Comparison of ENCODE assay signal across 9 cellular contexts in genomic region chr22:24243417-24243816, GRCh38. TPM values are rescaled to one million over a fixed set of nuclear protein-coding genes. Genes with fewer than 3 reads are reported as not detected.
DNase-seq lines count a peak whose midpoint lies in the region; ATAC-seq and TF ChIP-seq lines count a peak whose summit lies in the region.
"Not testable (repeated sequence)": the region's sequence is repeated elsewhere in the genome, so short reads cannot be mapped to it uniquely, and the experiment has no call there.
"Had no signal": no experiment of that assay in that cellular context is flagged by ENCODE, and none has a peak within 500 bp of the region (broad histone marks: within the 10 kb centered on the region; RNA-seq: fewer than 3 reads in every experiment).

No MANE protein-coding gene starts in this region.

- not testable (repeated sequence) for H3K27me3 ChIP-seq in OCI-LY1 (ENCODE audit: insufficient read depth, low read length); lung (ENCODE audit: control insufficient read depth, insufficient read depth); sigmoid colon; vagina

- not testable (repeated sequence) for H3K27me3 Mint-ChIP-seq in activated CD4-positive, alpha-beta memory T cell treated with anti-CD3 and anti-CD28 coated beads, Interleukin-2, amount 10 ng/mL, durations not matched to agents 7 days and 5 days

- CTCF ChIA-PET in activated CD4-positive, alpha-beta memory T cell treated with anti-CD3 and anti-CD28 coated beads, Interleukin-2, amount 10 ng/mL, durations not matched to agents 7 days and 5 days (lab: Charles Lee) = interaction anchor here (1.1 to 4.1 kb wide), 7 partner anchors 12 to 125 kb away, joined by 3 to 30 read pairs (median 6); no protein-coding TSS in a partner anchor

- H3K9me2 ChIP-seq in OCI-LY1 (ENCODE audit: low read depth, low read length) = not testable (repeated sequence)

- intact Hi-C loops in sigmoid colon (cut with DNase I); vagina (cut with DNase I): not testable (repeated sequence)

- not testable (repeated sequence) for H4K20me1 ChIP-seq in OCI-LY1 (ENCODE audit: insufficient read depth, low read length)

- not testable (repeated sequence) for H3K9me3 ChIP-seq in OCI-LY1 (ENCODE audit: low read length); lung (ENCODE audit: control insufficient read depth in 2 of 2, insufficient read depth in 1 of 2, low read length in 1 of 2); sigmoid colon; vagina

- H3K4me1 ChIP-seq in OCI-LY1 (ENCODE audit: insufficient read depth, low read length, severe bottlenecking) (peaks cover 13% of the 10 kb centered on the region), lung (ENCODE audit: control insufficient read depth in 2 of 2, insufficient read depth in 2 of 2, low read length in 2 of 2) (peaks cover 0 to 19% of the 10 kb centered on the region in 2 donors), sigmoid colon (peaks cover 0 to 34% (median 31%) of the 10 kb centered on the region in 4 donors), vagina (peaks cover 58% of the 10 kb centered on the region)

- not testable (repeated sequence) for H3K9me3 Mint-ChIP-seq in activated CD4-positive, alpha-beta memory T cell treated with anti-CD3 and anti-CD28 coated beads, Interleukin-2, amount 10 ng/mL, durations not matched to agents 7 days and 5 days

- ATAC-seq in lung (ENCODE audit: insufficient read depth, low FRiP score) = not testable (repeated sequence)

- not testable (repeated sequence) for H3K36me3 Mint-ChIP-seq in activated CD4-positive, alpha-beta memory T cell treated with anti-CD3 and anti-CD28 coated beads, Interleukin-2, amount 10 ng/mL, durations not matched to agents 7 days and 5 days (ENCODE audit: low read depth)

- in situ Hi-C loops in GM13977 (cut with MboI; ENCODE audit: low pct_unique_long_range_greater_than_20kb, low sequenced_read_pairs, unreplicated experiment) = not testable (repeated sequence)

- TF ChIP-seq EP300 in sigmoid colon (IDR thresholded peaks at IDR 0.05) = not testable (repeated sequence)

- H3K4me3 ChIP-seq in OCI-LY1 (ENCODE audit: low read depth, low read length, poor library complexity, severe bottlenecking); fibroblast of the aortic adventitia (ENCODE audit: low read depth, low read length); lung: not testable (repeated sequence)
- peak overlapping the region in 3 of 4 donors; percentile 28 to 36 (median 32) for H3K4me3 ChIP-seq in sigmoid colon
- peak overlapping the region; percentile 45 to 52 for H3K4me3 ChIP-seq in vagina

- peak overlapping the region; percentile 7 for H3K4me3 Mint-ChIP-seq in activated CD4-positive, alpha-beta memory T cell treated with anti-CD3 and anti-CD28 coated beads, Interleukin-2, amount 10 ng/mL, durations not matched to agents 7 days and 5 days

- peak overlapping the region; percentile 32; the same call in 1 of the 2 replicates for H3K4me2 ChIP-seq in OCI-LY1 (ENCODE audit: low read length)

- H3K27ac Mint-ChIP-seq in activated CD4-positive, alpha-beta memory T cell treated with anti-CD3 and anti-CD28 coated beads, Interleukin-2, amount 10 ng/mL, durations not matched to agents 7 days and 5 days = peak overlapping the region; percentile 86

- H2AFZ ChIP-seq in OCI-LY1 (ENCODE audit: low read length) = not testable (repeated sequence)

- H3K36me3 ChIP-seq in OCI-LY1 (ENCODE audit: insufficient read depth, low read length); lung (ENCODE audit: control insufficient read depth in 2 of 2, insufficient read depth in 2 of 2, low read length in 2 of 2); sigmoid colon; vagina: not testable (repeated sequence)

- H3K9ac ChIP-seq in OCI-LY1 (ENCODE audit: low read length) = not testable (repeated sequence)

- peaks cover 42% of the 10 kb centered on the region for H3K4me1 Mint-ChIP-seq in activated CD4-positive, alpha-beta memory T cell treated with anti-CD3 and anti-CD28 coated beads, Interleukin-2, amount 10 ng/mL, durations not matched to agents 7 days and 5 days

- DNase-seq in GM13977 (ENCODE audit: low spot score) = peak; percentile 2
- not testable (repeated sequence) for DNase-seq in activated CD4-positive, alpha-beta memory T cell treated with anti-CD3 and anti-CD28 coated beads, Interleukin-2, amount 10 ng/mL, durations not matched to agents 7 days and 5 days; vagina (ENCODE audit: extremely low spot score in 2 of 2)
- DNase-seq in brain pericyte (ENCODE audit: low read depth, low spot score) = peak; percentile 39
- DNase-seq in fibroblast of the aortic adventitia (ENCODE audit: low read depth) = peak; percentile 30
- peak; percentile 46 for DNase-seq in lung (ENCODE audit: low spot score)
- DNase-seq in sigmoid colon = peak; percentile 68

- POLR2A ChIA-PET in activated CD4-positive, alpha-beta memory T cell treated with anti-CD3 and anti-CD28 coated beads, Interleukin-2, amount 10 ng/mL, durations not matched to agents 7 days and 5 days (lab: Charles Lee) = interaction anchor here (0.9 to 1.1 kb wide), 2 partner anchors 52 to 87 kb away, joined by 3 to 5 read pairs; no protein-coding TSS in a partner anchor

- WGBS in lung, 2 donors = 12 to 34% methylated on average over 2 to 3 of the region's 3 CpGs
- 55 to 81% methylated on average over 3 of the region's 3 CpGs for WGBS in sigmoid colon, 2 donors

- H3K79me2 ChIP-seq in OCI-LY1 (ENCODE audit: insufficient read depth, low read length) = not testable (repeated sequence)

- not testable (repeated sequence) for H3F3A ChIP-seq in OCI-LY1 (ENCODE audit: insufficient read depth, low read length)

- not testable (repeated sequence) for TF ChIP-seq CTCF in GM13977 (IDR thresholded peaks at IDR 0.05; ENCODE audit: extremely low read depth, insufficient read depth, missing control alignments); OCI-LY1 (IDR thresholded peaks at IDR 0.05; ENCODE audit: low read length); fibroblast of the aortic adventitia (IDR thresholded peaks at IDR 0.05; ENCODE audit: insufficient read depth, low read length); lung (IDR thresholded peaks at IDR 0.05; ENCODE audit: control extremely low read depth, extremely low read depth); sigmoid colon (IDR thresholded peaks at IDR 0.05); vagina (IDR thresholded peaks at IDR 0.05)

- not testable (repeated sequence) for TF ChIP-seq POLR2A in sigmoid colon (IDR thresholded peaks at IDR 0.05); vagina (IDR thresholded peaks at IDR 0.05)

- H3K27ac ChIP-seq in OCI-LY1 (ENCODE audit: low read depth, low read length, poor library complexity, severe bottlenecking) = not testable (repeated sequence)
- peak overlapping the region; percentile 57 to 84 for H3K27ac ChIP-seq in lung (ENCODE audit: low read depth in 1 of 2, low read length in 1 of 2)
- peak overlapping the region in 2 of 4 donors; percentile 7 to 22 for H3K27ac ChIP-seq in sigmoid colon
- H3K27ac ChIP-seq in vagina = peak overlapping the region; percentile 89

RNA-seq across cellular contexts. Expression of gene GGT5, which starts 1.5 kb away (rescaled TPM):
- total RNA-seq in activated CD4-positive, alpha-beta memory T cell treated with anti-CD3 and anti-CD28 coated beads, Interleukin-2, amount 10 ng/mL, durations not matched to agents 7 days and 5 days = not detected
- total RNA-seq in fibroblast of the aortic adventitia (ENCODE audit: low replicate concordance) = 4.4 and 27.8 TPM in 2 replicates
- total RNA-seq in lung = 10 to 100 TPM in 1 of 2 donors, 1 to 10 TPM in 1; 9.8 to 92.0 TPM
- 10 to 100 TPM; 50.7 to 58.7 TPM for polyA plus RNA-seq in lung
- 10 to 100 TPM; 15.3 to 35.2 (median 24.5) TPM for total RNA-seq in sigmoid colon
- 10 to 100 TPM in 1 of 3 donors, 1 to 10 TPM in 2; 2.8 to 26.2 (median 4.8) TPM for polyA plus RNA-seq in sigmoid colon
- total RNA-seq in vagina = 61.4 TPM
- total RNA-seq: CD8-positive, alpha-beta T cell had no signal

RNA-seq across cellular contexts. Expression of gene SPECC1L, which starts 27.2 kb away (rescaled TPM):
- total RNA-seq in activated CD4-positive, alpha-beta memory T cell treated with anti-CD3 and anti-CD28 coated beads, Interleukin-2, amount 10 ng/mL, durations not matched to agents 7 days and 5 days = 10 to 100 TPM; 33.2 to 37.9 TPM
- total RNA-seq in fibroblast of the aortic adventitia (ENCODE audit: low replicate concordance) = 31.0 and 43.2 TPM in 2 replicates
- 10 to 100 TPM; 61.3 to 83.9 TPM for total RNA-seq in lung
- polyA plus RNA-seq in lung = 10 to 100 TPM; 10.4 to 14.3 TPM
- total RNA-seq in sigmoid colon = 10 to 100 TPM; 28.8 to 52.6 (median 38.9) TPM
- 10 to 100 TPM; 17.4 to 25.0 (median 22.7) TPM for polyA plus RNA-seq in sigmoid colon
- 38.8 TPM for total RNA-seq in vagina
